ENCODE assay signal across 9 cellular contexts in the genomic region with DNA sequence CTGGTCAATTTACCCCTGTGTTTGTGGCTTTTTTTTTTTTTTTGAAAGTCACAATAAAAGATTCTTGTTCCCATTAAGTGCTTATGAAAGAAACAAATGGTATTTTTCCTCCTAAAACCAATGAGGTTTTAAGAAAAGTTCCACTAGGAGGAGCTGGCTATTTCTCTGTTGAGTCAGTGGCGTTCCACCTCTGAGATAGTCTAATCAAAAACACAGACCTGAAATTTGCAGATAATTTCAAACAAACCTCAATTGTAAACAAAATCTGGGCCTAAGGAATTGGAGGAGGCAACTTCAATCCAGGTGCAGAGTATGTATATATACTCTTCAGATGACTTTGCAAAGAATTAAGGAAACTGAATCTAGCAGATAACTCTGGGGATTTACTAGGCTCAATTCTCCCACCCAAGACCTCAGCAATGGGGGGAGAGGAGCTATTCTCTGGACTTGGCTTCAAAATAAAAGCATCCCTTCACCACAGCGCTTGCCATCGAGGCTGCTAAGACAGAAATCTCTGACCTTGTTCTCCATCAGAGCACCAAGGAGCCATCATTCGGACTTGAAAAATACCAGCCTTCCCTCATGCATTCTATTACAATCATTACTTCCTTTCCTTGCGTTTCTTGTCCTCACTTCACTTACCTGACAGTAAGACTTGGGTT. TPM values are rescaled to one million over a fixed set of nuclear protein-coding genes. Genes with fewer than 3 reads are reported as not detected.
DNase-seq lines count a peak whose midpoint lies in the region; ATAC-seq, FAIRE-seq and TF ChIP-seq lines count a peak whose summit lies in the region.
"Had no signal": no experiment of that assay in that cellular context is flagged by ENCODE, and none has a peak within 500 bp of the region (broad histone marks: within the 10 kb centered on the region; RNA-seq: fewer than 3 reads in every experiment).

No MANE protein-coding gene starts in this region.

- H3K36me3 Mint-ChIP-seq in endodermal cell (ENCODE audit: low read depth) = no peaks in the 10 kb centered on the region
- H3K36me3 Mint-ChIP-seq in CD8-positive, alpha-beta T cell = no peaks in the 10 kb centered on the region

- intact Hi-C loops in CD8-positive, alpha-beta T cell (cut with DNase I, micrococcal nuclease) = loop anchor here in 1 of 2 experiments (10.0 kb wide), 1 partner anchor 800 kb away; no protein-coding TSS in a partner anchor

- no peaks in the 10 kb centered on the region for H3K27me3 Mint-ChIP-seq in endodermal cell (ENCODE audit: insufficient read depth)
- H3K27me3 Mint-ChIP-seq in CD8-positive, alpha-beta T cell (ENCODE audit: low read depth) = no peaks in the 10 kb centered on the region

- no peak overlapping the region for H3K4me3 Mint-ChIP-seq in endodermal cell
- no peak overlapping the region for H3K4me3 Mint-ChIP-seq in CD8-positive, alpha-beta T cell
- H3K4me3 Mint-ChIP-seq: T-helper 2 cell treated with Interferon-gamma antibody and Interleukin-4, amounts not matched to agents 5 μg/mL and 100 μg/mL, for 36 hours had no signal

- 52 to 70% methylated on average over 4 to 5 of the region's 5 CpGs for WGBS in endodermal cell (ENCODE audit: insufficient coverage in 1 of 2, insufficient read length in 1 of 2), 2 experiments

- ATAC-seq in CD8-positive, alpha-beta T cell = no peak
- ATAC-seq in HG02938 (IDR thresholded peaks at IDR 0.05; ENCODE audit: unreplicated experiment) = no peak

- H3K79me2 ChIP-seq in OCI-LY1 (ENCODE audit: insufficient read depth, low read length) (no peaks in the 10 kb centered on the region), parathyroid adenoma (no peaks in the 10 kb centered on the region)

- H3K9ac ChIP-seq in OCI-LY1 (ENCODE audit: low read length) (no peak overlapping the region), endodermal cell (ENCODE audit: extremely low read depth, low read length, poor library complexity, severe bottlenecking) (no peak overlapping the region), parathyroid adenoma (no peak overlapping the region)

- no peak overlapping the region for H3K27ac ChIP-seq in OCI-LY1 (ENCODE audit: low read depth, low read length, poor library complexity, severe bottlenecking)
- H3K27ac ChIP-seq in endodermal cell (ENCODE audit: low read depth, low read length) = no peak overlapping the region
- no peak overlapping the region for H3K27ac ChIP-seq in parathyroid adenoma
- H3K27ac ChIP-seq in CD8-positive, alpha-beta T cell (ENCODE audit: low read depth, low read length) = no peak overlapping the region

- H3K4me1 ChIP-seq in OCI-LY1 (ENCODE audit: insufficient read depth, low read length, severe bottlenecking) (peaks cover 20% of the 10 kb centered on the region), endodermal cell (ENCODE audit: control insufficient read depth, insufficient read depth, low read length) (no peaks in the 10 kb centered on the region), parathyroid adenoma (no peaks in the 10 kb centered on the region)
- no peaks in the 10 kb centered on the region for H3K4me1 ChIP-seq in CD8-positive, alpha-beta T cell (ENCODE audit: insufficient read depth, low read length)

- CTCF ChIA-PET in CD8-positive, alpha-beta T cell (lab: Charles Lee) = interaction anchor here (1.3 to 1.9 kb wide), 3 partner anchors 33 to 797 kb away, joined by 3 to 13 read pairs (median 4); no protein-coding TSS in a partner anchor

- no peak overlapping the region for H2AFZ ChIP-seq in OCI-LY1 (ENCODE audit: low read length)
- H2AFZ ChIP-seq in parathyroid adenoma = no peak overlapping the region

- no peaks in the 10 kb centered on the region for H4K20me1 ChIP-seq in OCI-LY1 (ENCODE audit: insufficient read depth, low read length)

- peak; percentile 73 for FAIRE-seq in G401.6 (lab: Jason Lieb, UNC)

- H3K9me3 ChIP-seq in OCI-LY1 (ENCODE audit: low read length) (no peaks in the 10 kb centered on the region), endodermal cell (ENCODE audit: control insufficient read depth, low read length) (no peaks in the 10 kb centered on the region), parathyroid adenoma (ENCODE audit: control insufficient read depth, low read length) (no peaks in the 10 kb centered on the region)
- no peaks in the 10 kb centered on the region for H3K9me3 ChIP-seq in CD8-positive, alpha-beta T cell (ENCODE audit: low read length)

- H3K27me3 ChIP-seq in OCI-LY1 (ENCODE audit: insufficient read depth, low read length) = no peaks in the 10 kb centered on the region
- H3K27me3 ChIP-seq in endodermal cell (ENCODE audit: control insufficient read depth, insufficient read depth, low read length, poor library complexity, severe bottlenecking) = no peaks in the 10 kb centered on the region
- H3K27me3 ChIP-seq in parathyroid adenoma (ENCODE audit: control insufficient read depth, insufficient read depth, low read length) = no peaks in the 10 kb centered on the region
- no peaks in the 10 kb centered on the region for H3K27me3 ChIP-seq in CD8-positive, alpha-beta T cell (ENCODE audit: insufficient read depth, low read length)

- peaks cover 17% of the 10 kb centered on the region for H3K4me1 Mint-ChIP-seq in endodermal cell
- H3K4me1 Mint-ChIP-seq in CD8-positive, alpha-beta T cell (ENCODE audit: low read depth) = peaks cover 15% of the 10 kb centered on the region

- no peak for DNase-seq in endodermal cell
- DNase-seq in AML-193 (lab: John Stamatoyannopoulos, UW) = no peak
- DNase-seq in HuH-7 (ENCODE audit: low spot score) = no peak
- DNase-seq in CD8-positive, alpha-beta T cell = no peak

- H3K4me2 ChIP-seq in OCI-LY1 (ENCODE audit: low read length) = no peak overlapping the region
- no peak overlapping the region for H3K4me2 ChIP-seq in parathyroid adenoma (ENCODE audit: low read length)

- H3K4me3 ChIP-seq in OCI-LY1 (ENCODE audit: low read depth, low read length, poor library complexity, severe bottlenecking) = no peak overlapping the region
- no peak overlapping the region for H3K4me3 ChIP-seq in endodermal cell (ENCODE audit: low read length)
- no peak overlapping the region for H3K4me3 ChIP-seq in parathyroid adenoma (ENCODE audit: low read depth, low read length)
- H3K4me3 ChIP-seq in CD8-positive, alpha-beta T cell (ENCODE audit: low read depth, low read length) = no peak overlapping the region

- no peaks in the 10 kb centered on the region for H3K9me2 ChIP-seq in OCI-LY1 (ENCODE audit: low read depth, low read length)

- H3F3A ChIP-seq in OCI-LY1 (ENCODE audit: insufficient read depth, low read length) = no peaks in the 10 kb centered on the region

- H3K36me3 ChIP-seq in OCI-LY1 (ENCODE audit: insufficient read depth, low read length) (no peaks in the 10 kb centered on the region), endodermal cell (ENCODE audit: control insufficient read depth, insufficient read depth, low read length) (no peaks in the 10 kb centered on the region), parathyroid adenoma (ENCODE audit: control insufficient read depth, insufficient read depth, low read length) (no peaks in the 10 kb centered on the region)
- no peaks in the 10 kb centered on the region for H3K36me3 ChIP-seq in CD8-positive, alpha-beta T cell (ENCODE audit: insufficient read depth, low read length)

- H3K27ac Mint-ChIP-seq in endodermal cell = no peak overlapping the region
- no peak overlapping the region for H3K27ac Mint-ChIP-seq in CD8-positive, alpha-beta T cell
- H3K27ac Mint-ChIP-seq: T-helper 2 cell treated with Interferon-gamma antibody and Interleukin-4, amounts not matched to agents 5 μg/mL and 100 μg/mL, for 36 hours had no signal

- TF ChIP-seq CTCF in OCI-LY1 (IDR thresholded peaks at IDR 0.05; ENCODE audit: low read length) (peak; percentile 41), endodermal cell (conservative IDR thresholded peaks at IDR 0.05) (peak; percentile 69), parathyroid adenoma (IDR thresholded peaks at IDR 0.05) (peak; percentile 10)
- TF ChIP-seq CTCF in CD8-positive, alpha-beta T cell (IDR thresholded peaks at IDR 0.05) = no peak

- H3K9me3 Mint-ChIP-seq in endodermal cell = no peaks in the 10 kb centered on the region
- no peaks in the 10 kb centered on the region for H3K9me3 Mint-ChIP-seq in CD8-positive, alpha-beta T cell
- H3K9me3 Mint-ChIP-seq: T-helper 2 cell treated with Interferon-gamma antibody and Interleukin-4, amounts not matched to agents 5 μg/mL and 100 μg/mL, for 36 hours had no signal

- POLR2A ChIA-PET in CD8-positive, alpha-beta T cell (lab: Charles Lee) = no interaction called here

RNA-seq across cellular contexts. Expression of gene FANCC, which starts 52.4 kb away (rescaled TPM):
- total RNA-seq in endodermal cell = 10 to 100 TPM; 17.6 to 23.5 TPM
- polyA plus RNA-seq in endodermal cell (2013, experiment 1 of 2) = 14.7 TPM
- polyA plus RNA-seq in endodermal cell (2013, experiment 2 of 2) = 13.5 TPM
- total RNA-seq in CD8-positive, alpha-beta T cell = 1 to 10 TPM; 4.2 to 6.1 TPM
